ENCODE assay signal across 10 cellular contexts in genomic region chr10:44879531-44879899, GRCh38. TPM values are rescaled to one million over a fixed set of nuclear protein-coding genes. Genes with fewer than 3 reads are reported as not detected.
DNase-seq lines count a peak whose midpoint lies in the region; ATAC-seq and TF ChIP-seq lines count a peak whose summit lies in the region.
"Had no signal": no experiment of that assay in that cellular context is flagged by ENCODE, and none has a peak within 500 bp of the region (broad histone marks: within the 10 kb centered on the region; RNA-seq: fewer than 3 reads in every experiment).

No MANE protein-coding gene starts in this region.

- H3K9me3 ChIP-seq in NT2/D1 (ENCODE audit: insufficient read depth, low read length) (no peaks in the 10 kb centered on the region), mesenchymal stem cell (ENCODE audit: control insufficient read depth, low read length) (no peaks in the 10 kb centered on the region), stomach smooth muscle (ENCODE audit: control insufficient read depth in 2 of 2, low read length in 2 of 2) (no peaks in the 10 kb centered on the region)

- DNase-seq in NT2/D1 (ENCODE audit: low read depth, low spot score) (no peak), choroid plexus epithelial cell (ENCODE audit: low read depth) (no peak), mesenchymal stem cell (no peak), NCI-H1048 (lab: John Stamatoyannopoulos, UW) (no peak), KBM-7 (no peak)
- DNase-seq: activated B cell treated with CpG ODN at 0.5 μM for 24 hours, NCI-H2029 treated with DMSO at 0.1 percent for 48 hours had no signal

- H2BK12ac ChIP-seq in mesenchymal stem cell (ENCODE audit: low read length in 2 of 2): peak overlapping the region; percentile 65 to 70

- H3K27ac ChIP-seq in mesenchymal stem cell (ENCODE audit: low read length, poor library complexity, severe bottlenecking) (no peak overlapping the region), stomach smooth muscle (ENCODE audit: low read length) (peak overlapping the region; percentile 67)

- H3K27me3 ChIP-seq in NT2/D1 (ENCODE audit: insufficient read depth, insufficient read length) (no peaks in the 10 kb centered on the region), mesenchymal stem cell (ENCODE audit: control insufficient read depth in 1 of 2, insufficient read depth in 1 of 2, low read length in 2 of 2) (peaks cover 31 to 36% of the 10 kb centered on the region in 2 experiments), stomach smooth muscle (ENCODE audit: control insufficient read depth in 1 of 2, insufficient read depth in 2 of 2, low read length in 2 of 2) (no peaks in the 10 kb centered on the region)

- TF ChIP-seq CTCF in choroid plexus epithelial cell (conservative IDR thresholded peaks at IDR 0.05; ENCODE audit: low read depth, low read length): no peak

- in situ Hi-C loops in KBM-7 (cut with MboI; ENCODE audit: low pct_unique_long_range_greater_than_20kb, low sequenced_read_pairs): no loop called here

- peak overlapping the region; percentile 78 for H3K4me2 ChIP-seq in mesenchymal stem cell (ENCODE audit: low read length, poor library complexity, severe bottlenecking)

- ATAC-seq in GM19455 (IDR thresholded peaks at IDR 0.05; ENCODE audit: unreplicated experiment) (no peak), HG03520 (IDR thresholded peaks at IDR 0.05; ENCODE audit: unreplicated experiment) (no peak)

- H3K36me3 ChIP-seq in NT2/D1 (ENCODE audit: insufficient read depth, insufficient read length, low read length) (no peaks in the 10 kb centered on the region), mesenchymal stem cell (ENCODE audit: control insufficient read depth in 1 of 2, insufficient read depth in 2 of 2, low read depth in 1 of 2, low read length in 2 of 2) (no peaks in the 10 kb centered on the region), stomach smooth muscle (ENCODE audit: control insufficient read depth in 2 of 2, insufficient read depth in 2 of 2, low read length in 2 of 2) (no peaks in the 10 kb centered on the region)

- H2BK120ac ChIP-seq in mesenchymal stem cell (ENCODE audit: low read depth, low read length): peak overlapping the region; percentile 22

- H3K4me1 ChIP-seq in NT2/D1 (ENCODE audit: insufficient read depth, insufficient read length) (no peaks in the 10 kb centered on the region), mesenchymal stem cell (ENCODE audit: control insufficient read depth, insufficient read depth, low read depth, low read length) (peaks cover 9% of the 10 kb centered on the region), stomach smooth muscle (ENCODE audit: control insufficient read depth, insufficient read depth, low read length) (peaks cover 20% of the 10 kb centered on the region)

- H4K91ac ChIP-seq in mesenchymal stem cell (ENCODE audit: low read length): peak overlapping the region; percentile 9

- H3K23ac ChIP-seq in mesenchymal stem cell (ENCODE audit: low read length in 2 of 2): no peak overlapping the region

- H3K18ac ChIP-seq in mesenchymal stem cell (ENCODE audit: low read depth in 1 of 2, low read length in 2 of 2): peak overlapping the region in 1 of 2 experiments; percentile 52

- H3K4ac ChIP-seq in mesenchymal stem cell (ENCODE audit: low read depth in 1 of 2, low read length in 2 of 2): peak overlapping the region in 1 of 2 experiments; percentile 5

- H3K79me1 ChIP-seq in mesenchymal stem cell (replicated peaks; ENCODE audit: low read length, poor library complexity, severe bottlenecking): no peaks in the 10 kb centered on the region

- H3K14ac ChIP-seq in mesenchymal stem cell (ENCODE audit: low read length in 2 of 2): peak overlapping the region in 1 of 2 experiments; percentile 30

- no peak overlapping the region for H2AK5ac ChIP-seq in mesenchymal stem cell (ENCODE audit: low read length, severe bottlenecking)

- H2BK5ac ChIP-seq in mesenchymal stem cell (ENCODE audit: low read depth, low read length, poor library complexity, severe bottlenecking): no peak overlapping the region

- H2AFZ ChIP-seq in mesenchymal stem cell (ENCODE audit: low read depth, low read length): no peak overlapping the region

- H4K8ac ChIP-seq in mesenchymal stem cell (ENCODE audit: low read length): peak overlapping the region; percentile 84

- H3K4me3 ChIP-seq in NT2/D1 (ENCODE audit: insufficient read length, low read depth) (peak overlapping the region; percentile 23), choroid plexus epithelial cell (ENCODE audit: low read depth, low read length) (peak overlapping the region; percentile 57), mesenchymal stem cell (ENCODE audit: insufficient read depth in 1 of 2, low read depth in 1 of 2, low read length in 2 of 2) (peak overlapping the region in 1 of 2 experiments; percentile 79), stomach smooth muscle (ENCODE audit: low read length in 2 of 2) (peak overlapping the region; percentile 78 to 81)

- 56% methylated on average over 14 of the region's 14 CpGs for WGBS in mesenchymal stem cell

- H3K9ac ChIP-seq in NT2/D1 (ENCODE audit: insufficient read length, low read depth): peak overlapping the region; percentile 71
- peak overlapping the region; percentile 88 for H3K9ac ChIP-seq in mesenchymal stem cell (ENCODE audit: low read length)
- H3K9ac ChIP-seq in stomach smooth muscle (ENCODE audit: low read length in 2 of 2): peak overlapping the region; percentile 57 to 83

- peak overlapping the region; percentile 39 for H2BK15ac ChIP-seq in mesenchymal stem cell (ENCODE audit: low read depth, poor library complexity, severe bottlenecking)

RNA-seq across cellular contexts. Expression of gene TMEM72, which starts 31.6 kb away (rescaled TPM):
- 0.23 TPM for polyA plus RNA-seq in mesenchymal stem cell (2013, experiment 1 of 2)
- polyA plus RNA-seq in mesenchymal stem cell (2013, experiment 2 of 2): 0.11 TPM
